In genomic region chr1:24693827-24694379, GRCh38 we compare ENCODE assay signal across 14 cellular contexts. TPM values are rescaled to one million over a fixed set of nuclear protein-coding genes. Genes with fewer than 3 reads are reported as not detected.
DNase-seq lines count a peak whose midpoint lies in the region; ATAC-seq, FAIRE-seq and TF ChIP-seq lines count a peak whose summit lies in the region.
"Had no signal": no experiment of that assay in that cellular context is flagged by ENCODE, and none has a peak within 500 bp of the region (broad histone marks: within the 10 kb centered on the region; RNA-seq: fewer than 3 reads in every experiment).

No MANE protein-coding gene starts in this region.

- H3K4me1 ChIP-seq in KMS-11 (ENCODE audit: low read depth, poor library complexity, severe bottlenecking) = peaks cover 44% of the 10 kb centered on the region
- H3K4me1 ChIP-seq in K562 (replicated peaks in 1 of 2; ENCODE audit: control insufficient read depth in 2 of 2, insufficient read depth in 2 of 2, low read length in 2 of 2) = peaks cover 13 to 26% of the 10 kb centered on the region in 2 experiments
- H3K4me1 ChIP-seq: pancreas had no signal

- H3K9ac ChIP-seq in KMS-11 = peak overlapping the region; percentile 26; the same call in 1 of the 2 replicates
- peak overlapping the region; percentile 23 to 86; a peak in 2 of 4 replicates for H3K9ac ChIP-seq in K562 (ENCODE audit: insufficient read depth in 1 of 2, low read depth in 2 of 2, low read length in 2 of 2)

- TF ChIP-seq EP300 in K562 (IDR thresholded peaks at IDR 0.05; ENCODE audit: low read length) = no peak

- POLR2A ChIA-PET in K562 (lab: Yijun Ruan, JAX) = interaction anchor here (1.0 to 2.7 kb wide), 5 partner anchors 12 to 81 kb away, joined by 3 to 14 read pairs (median 4); no protein-coding TSS in a partner anchor

- H3K4me3 ChIP-seq in KMS-11 (IDR thresholded peaks at IDR 0.05; ENCODE audit: insufficient read depth, low read depth, low read length) (peak overlapping the region; percentile 59), K562 (no peak overlapping the region)
- H3K4me3 ChIP-seq: pancreas, thoracic aorta had no signal

- BruUV-seq in K562 (replicated peaks; lab: Mats Ljungman, UMichigan) = no TSS peak

- peak overlapping the region; percentile 68 for H2AFZ ChIP-seq in KMS-11 (ENCODE audit: low read depth)
- peak overlapping the region; percentile 88 for H2AFZ ChIP-seq in K562 (ENCODE audit: low read depth, low read length)

- H3K4me2 ChIP-seq in KMS-11 (peak overlapping the region; percentile 88), K562 (ENCODE audit: insufficient read depth, low read length) (peak overlapping the region; percentile 77)

- in situ Hi-C loops in K562 (cut with MboI) = no loop called here

- intact Hi-C loops in K562 (cut with micrococcal nuclease) = loop anchor here (5.0 kb wide), 1 partner anchor 53 kb away; the partner anchor contains the start of gene CLIC4

- H3K4me1 Mint-ChIP-seq in immature natural killer cell = peaks cover 38 to 47% of the 10 kb centered on the region in 2 donors
- peaks cover 20 to 40% of the 10 kb centered on the region in 2 donors for H3K4me1 Mint-ChIP-seq in stimulated activated naive B cell treated with anti-CD40 and anti-IgM and Interleukin-4, amounts not matched to agents 10 μg/mL and 1 μg/mL and 100 μg/mL, for 72 hours

- peaks cover 3 to 10% (median 9%) of the 10 kb centered on the region in 3 donors for H3K27me3 Mint-ChIP-seq in immature natural killer cell (ENCODE audit: low read depth in 3 of 3)
- H3K27me3 Mint-ChIP-seq in stimulated activated naive B cell treated with anti-CD40 and anti-IgM and Interleukin-4, amounts not matched to agents 10 μg/mL and 1 μg/mL and 100 μg/mL, for 72 hours = no peaks in the 10 kb centered on the region

- peak overlapping the region; percentile 83 to 94 (median 90) for H3K27ac Mint-ChIP-seq in immature natural killer cell
- H3K27ac Mint-ChIP-seq in stimulated activated naive B cell treated with anti-CD40 and anti-IgM and Interleukin-4, amounts not matched to agents 10 μg/mL and 1 μg/mL and 100 μg/mL, for 72 hours = peak overlapping the region; percentile 90

- no peaks in the 10 kb centered on the region for H3K36me3 ChIP-seq in KMS-11 (ENCODE audit: insufficient read depth)
- no peaks in the 10 kb centered on the region for H3K36me3 ChIP-seq in K562 (ENCODE audit: control insufficient read depth, insufficient read depth, low read length)
- H3K36me3 ChIP-seq: pancreas, thoracic aorta had no signal

- CTCF ChIA-PET in K562 (lab: Yijun Ruan, JAX; ENCODE audit: low intra/inter-chr PET ratio) = interaction anchor here (0.5 kb wide), 1 partner anchor 166 kb away, joined by 3 read pairs; no protein-coding TSS in a partner anchor

- 26% methylated on average over 5 of the region's 5 CpGs for WGBS in K562 (ENCODE audit: insufficient coverage, low coverage, missing lambda C conversion rate)

- H3K9me3 Mint-ChIP-seq in immature natural killer cell = no peaks in the 10 kb centered on the region
- H3K9me3 Mint-ChIP-seq in stimulated activated naive B cell treated with anti-CD40 and anti-IgM and Interleukin-4, amounts not matched to agents 10 μg/mL and 1 μg/mL and 100 μg/mL, for 72 hours = peaks cover 0 to 1% of the 10 kb centered on the region in 2 donors

- H4K20me1 ChIP-seq in KMS-11 (ENCODE audit: insufficient read depth) (no peaks in the 10 kb centered on the region), K562 (replicated peaks; ENCODE audit: control insufficient read depth, insufficient read depth, low read length) (no peaks in the 10 kb centered on the region)

- peak overlapping the region; percentile 40 to 83 (median 76) for H3K4me3 Mint-ChIP-seq in immature natural killer cell
- H3K4me3 Mint-ChIP-seq in stimulated activated naive B cell treated with anti-CD40 and anti-IgM and Interleukin-4, amounts not matched to agents 10 μg/mL and 1 μg/mL and 100 μg/mL, for 72 hours = peak overlapping the region; percentile 55 to 65

- no peaks in the 10 kb centered on the region for H3K79me2 ChIP-seq in KMS-11 (ENCODE audit: insufficient read depth, low read depth)
- no peaks in the 10 kb centered on the region for H3K79me2 ChIP-seq in K562 (ENCODE audit: control insufficient read depth, insufficient read depth, low read length)

- no peaks in the 10 kb centered on the region for H3K9me1 ChIP-seq in K562 (ENCODE audit: control insufficient read depth, insufficient read depth, low read length)

- TF ChIP-seq CTCF in KMS-11 (conservative IDR thresholded peaks at IDR 0.05; ENCODE audit: low read depth, low read length) (no peak), K562 (IDR thresholded peaks at IDR 0.05 in 2 of 3, conservative IDR thresholded peaks at IDR 0.05 in 1 of 3; ENCODE audit: insufficient read depth in 2 of 3, low read depth in 1 of 3, low read length in 3 of 3) (no peak)

- peak; percentile 7; the same call in 2 of the 3 replicates for ATAC-seq in K562
- peak in 1 of 2 donors; percentile 29 for ATAC-seq in stimulated activated naive B cell treated with anti-CD40 and anti-IgM and Interleukin-4, amounts not matched to agents 10 μg/mL and 1 μg/mL and 100 μg/mL, for 72 hours (replicated peaks)

- no peak for TF ChIP-seq POLR2A in K562 (conservative IDR thresholded peaks at IDR 0.05)

- DNase-seq in K562 (ENCODE audit: extremely low read depth in 1 of 4, low spot score in 3 of 4) (no peak), immature natural killer cell (no peak), RCC 7860 (ENCODE audit: low spot score) (no peak), HT-29 (ENCODE audit: low spot score) (no peak)
- no peak for DNase-seq in stimulated activated naive B cell treated with anti-CD40 and anti-IgM and Interleukin-4, amounts not matched to agents 10 μg/mL and 1 μg/mL and 100 μg/mL, for 72 hours
- no peak for DNase-seq in stimulated activated naive CD4-positive, alpha-beta T cell (lab: John Stamatoyannopoulos, UW)
- DNase-seq: activated gamma-delta T cell treated with Interleukin-2 at 50 U/mL for 16 hours; midbrain; NCI-H1048; pancreas; stimulated activated CD4-positive, alpha-beta T cell treated with anti-CD3 and anti-CD28 coated beads, Interleukin-12 subunit alpha, Interleukin-12 subunit beta, amount 100 ng/mL, for 4 hours had no signal

- H3K9me3 ChIP-seq in K562 (replicated peaks; ENCODE audit: control insufficient read depth, insufficient read depth, low read depth, low read length) = no peaks in the 10 kb centered on the region
- H3K9me3 ChIP-seq: pancreas, thoracic aorta had no signal

- no peak for TF ChIP-seq RAD21 in K562 (CRISPR knock-in tag; conservative IDR thresholded peaks at IDR 0.05 in 1 of 2, IDR thresholded peaks at IDR 0.05 in 1 of 2)

- no peaks in the 10 kb centered on the region for H3K27me3 ChIP-seq in KMS-11 (ENCODE audit: insufficient read depth, low read depth)
- no peaks in the 10 kb centered on the region for H3K27me3 ChIP-seq in K562 (ENCODE audit: control insufficient read depth in 2 of 2, insufficient read depth in 2 of 2, low read length in 2 of 2)
- H3K27me3 ChIP-seq: pancreas had no signal

- H3K36me3 Mint-ChIP-seq in immature natural killer cell = peaks cover 0 to 4% (median 0%) of the 10 kb centered on the region in 3 donors
- peaks cover 0 to 2% of the 10 kb centered on the region in 2 donors for H3K36me3 Mint-ChIP-seq in stimulated activated naive B cell treated with anti-CD40 and anti-IgM and Interleukin-4, amounts not matched to agents 10 μg/mL and 1 μg/mL and 100 μg/mL, for 72 hours

- no peak for FAIRE-seq in K562 (lab: Jason Lieb, UNC)
- FAIRE-seq in RCC 7860 (lab: Jason Lieb, UNC) = no peak
- FAIRE-seq: GM19239, pancreas had no signal

- H3K27ac ChIP-seq in KMS-11 (peak overlapping the region; percentile 60), K562 (ENCODE audit: extremely low read depth, low read depth, low read length) (peak overlapping the region; percentile 25; the same call in 1 of the 3 replicates)
- H3K27ac ChIP-seq: pancreas had no signal

RNA-seq across cellular contexts. Expression of gene SRRM1, which starts 50.8 kb away (rescaled TPM):
- total RNA-seq in K562 (2011; cell fraction: chromatin; rRNA removed; ENCODE audit: low replicate concordance) = 217 and 656 TPM in 2 replicates
- 132 and 167 TPM in 2 replicates for total RNA-seq in K562 (2011; cell fraction: nucleolus; rRNA removed)
- 277 and 407 TPM in 2 replicates for total RNA-seq in K562 (2011; cell fraction: nucleoplasm; rRNA removed)
- total RNA-seq in K562 (2014; rRNA removed) (54.5 and 59.4 TPM in 2 replicates), K562 (2014; rRNA removed; fragmentation: Illumina TruSeq; extraction: Trizol) (81.0 and 89.6 TPM in 2 replicates), K562 (2015; rRNA removed; fragmentation: Illumina TruSeq; extraction: Trizol) (86.4 and 86.7 TPM in 2 replicates), K562 (2021) (200 and 225 TPM in 2 replicates)
- polyA plus RNA-seq in K562 (2011; rRNA removed) (76.5 and 152 TPM in 2 replicates), K562 (2014; fragmentation: Illumina TruSeq; extraction: Trizol) (152 and 179 TPM in 2 replicates), K562 (2014; fragmentation: Nextera tagmentation; extraction: Ambion mirVana) (100 to 1,000 TPM; 115 to 268 TPM), K562 (2014; rRNA removed) (112 and 141 TPM in 2 replicates), immature natural killer cell (100 to 1,000 TPM in 2 of 3 donors, 10 to 100 TPM in 1; 41.4 to 266 (median 103) TPM)
- polyA plus RNA-seq in K562 (2011; cell fraction: cytosol; rRNA removed) = 38.3 and 58.6 TPM in 2 replicates
- 322 and 323 TPM in 2 replicates for polyA plus RNA-seq in K562 (2011; cell fraction: nucleus; rRNA removed)
- polyA plus RNA-seq in K562 (2012) = 92.3 and 93.9 TPM in 2 replicates
- 132 and 178 TPM in 2 replicates for polyA minus RNA-seq in K562 (2011; rRNA and poly(A)+ RNA removed)
- polyA minus RNA-seq in K562 (2011; cell fraction: cytosol; rRNA and poly(A)+ RNA removed) = 73.1 and 83.0 TPM in 2 replicates
- 176 and 371 TPM in 2 replicates for polyA minus RNA-seq in K562 (2011; cell fraction: nucleus; rRNA and poly(A)+ RNA removed)
- 25.3 and 26.0 TPM in 2 replicates for total RNA-seq in HT-29 (2014; rRNA removed; shearing (Covaris generic))

RNA-seq across cellular contexts. Expression of gene CLIC4, which starts 51.3 kb away (rescaled TPM):
- total RNA-seq in K562 (2011; cell fraction: chromatin; rRNA removed; ENCODE audit: low replicate concordance) = 12.8 and 26.9 TPM in 2 replicates
- 9.8 and 13.6 TPM in 2 replicates for total RNA-seq in K562 (2011; cell fraction: nucleolus; rRNA removed)
- total RNA-seq in K562 (2011; cell fraction: nucleoplasm; rRNA removed) = 20.3 and 22.9 TPM in 2 replicates
- total RNA-seq in K562 (2014; rRNA removed) (31.8 and 34.6 TPM in 2 replicates), K562 (2014; rRNA removed; fragmentation: Illumina TruSeq; extraction: Trizol) (58.3 and 71.7 TPM in 2 replicates), K562 (2015; rRNA removed; fragmentation: Illumina TruSeq; extraction: Trizol) (35.6 and 39.1 TPM in 2 replicates), K562 (2021) (64.5 and 67.5 TPM in 2 replicates)
- polyA plus RNA-seq in K562 (2011; rRNA removed) (21.0 and 22.9 TPM in 2 replicates), K562 (2014; fragmentation: Illumina TruSeq; extraction: Trizol) (52.6 and 58.3 TPM in 2 replicates), K562 (2014; fragmentation: Nextera tagmentation; extraction: Ambion mirVana) (10 to 100 TPM; 16.0 to 18.9 TPM), K562 (2014; rRNA removed) (33.8 and 38.4 TPM in 2 replicates), immature natural killer cell (1 to 10 TPM in 2 of 3 donors, under 1 TPM in 1; 0.81 to 1.6 (median 1.3) TPM)
- polyA plus RNA-seq in K562 (2011; cell fraction: cytosol; rRNA removed) = 7.4 and 14.6 TPM in 2 replicates
- 6.9 and 12.6 TPM in 2 replicates for polyA plus RNA-seq in K562 (2011; cell fraction: nucleus; rRNA removed)
- polyA plus RNA-seq in K562 (2012) = 37.3 and 89.5 TPM in 2 replicates
- 15.9 and 25.4 TPM in 2 replicates for polyA minus RNA-seq in K562 (2011; rRNA and poly(A)+ RNA removed)
- 13.6 and 16.5 TPM in 2 replicates for polyA minus RNA-seq in K562 (2011; cell fraction: cytosol; rRNA and poly(A)+ RNA removed)
- polyA minus RNA-seq in K562 (2011; cell fraction: nucleus; rRNA and poly(A)+ RNA removed) = 8.1 and 16.3 TPM in 2 replicates
- 22.5 and 22.6 TPM in 2 replicates for total RNA-seq in HT-29 (2014; rRNA removed; shearing (Covaris generic))
